In genomic region chr15:97909291-97909891, GRCh38 we compare ENCODE assay signal across 8 cellular contexts. TPM values are rescaled to one million over a fixed set of nuclear protein-coding genes. Genes with fewer than 3 reads are reported as not detected.
A peak's percentile ranks its signal among the peaks of the same experiment; 100 is the strongest.
DNase-seq lines count a peak whose midpoint lies in the region; ATAC-seq and TF ChIP-seq lines count a peak whose summit lies in the region.

No MANE protein-coding gene starts in this region.

- ATAC-seq in HG02610 (IDR thresholded peaks at IDR 0.05; ENCODE audit: unreplicated experiment) (peak; percentile 97), left lobe of liver (peak; percentile 100)

- H3K4me3 ChIP-seq in WERI-Rb-1 (ENCODE audit: low read depth, low read length), result no peak overlapping the region

- DNase-seq in activated gamma-delta T cell treated with Interleukin-2 at 50 U/mL for 16 hours, result peak; percentile 46
- no peak for DNase-seq in activated gamma-delta T cell (lab: John Stamatoyannopoulos, UW)
- peak; percentile 38 for DNase-seq in NCI-H1092 treated with DMSO at 0.1 percent for 48 hours (lab: John Stamatoyannopoulos, UW)
- peak; percentile 44 for DNase-seq in WERI-Rb-1
- DNase-seq in cerebellum (ENCODE audit: low spot score), result peak; percentile 23
- DNase-seq in left lobe of liver (ENCODE audit: low spot score), result peak; percentile 68
- DNase-seq in stimulated activated CD4-positive, alpha-beta T cell treated with anti-CD3 and anti-CD28 coated beads, TNF-alpha, amount 100 ng/mL, for 4 hours (ENCODE audit: low read depth in 3 of 3), result peak; percentile 13 to 31 (median 26)

- no peaks in the 10 kb centered on the region for H3K9me3 ChIP-seq in WERI-Rb-1 (ENCODE audit: severe bottlenecking)

- H3K36me3 ChIP-seq in WERI-Rb-1, result no peaks in the 10 kb centered on the region

- peaks cover 65% of the 10 kb centered on the region for H3K27me3 ChIP-seq in WERI-Rb-1 (ENCODE audit: insufficient read depth, low read depth, severe bottlenecking)

- no peak overlapping the region for H3K27ac ChIP-seq in WERI-Rb-1

- peak; percentile 86 for TF ChIP-seq CTCF in WERI-Rb-1 (IDR thresholded peaks at IDR 0.05; ENCODE audit: low read depth, low read length)

RNA-seq across cellular contexts. Expression of gene ARRDC4, which starts 51.1 kb away (rescaled TPM):
- total RNA-seq in cerebellum (20.4 TPM), left lobe of liver (5.1 TPM)
